ENCODE assay signal across 22 cellular contexts in the genomic region with DNA sequence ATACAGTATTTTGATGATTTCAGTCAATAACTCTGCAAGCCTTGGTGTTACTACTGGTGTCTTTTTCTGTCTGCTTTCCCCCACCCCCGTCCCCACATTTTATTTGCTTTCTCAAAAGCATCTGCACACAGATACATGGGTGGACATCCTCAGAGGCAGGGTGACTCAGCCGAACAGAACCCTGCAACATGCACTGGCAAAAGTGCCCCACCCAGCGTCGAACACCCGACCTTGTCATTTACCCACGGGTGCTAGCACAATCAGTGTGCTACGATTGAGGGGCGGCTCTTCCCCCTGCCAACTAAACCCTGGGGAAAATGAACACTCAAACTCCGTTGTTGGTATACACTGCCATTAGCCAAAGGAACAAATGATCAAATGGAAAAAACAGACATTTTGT.
A peak's percentile ranks its signal among the peaks of the same experiment; 100 is the strongest.
DNase-seq lines count a peak whose midpoint lies in the region; ATAC-seq lines count a peak whose summit lies in the region.
"Had no signal": no experiment of that assay in that cellular context is flagged by ENCODE, and none has a peak within 500 bp of the region (broad histone marks: within the 10 kb centered on the region; RNA-seq: fewer than 3 reads in every experiment).

No MANE protein-coding gene starts in this region.

- peak overlapping the region in 9 of 11 experiments; percentile 84 to 93 (median 89); a peak in 16 of 22 replicates for H3K27ac ChIP-seq in BLaER1 treated with 17β-estradiol and CSF1 and Interleukin-3, amounts not matched to agents 10 nM and 100 nM
- no peak overlapping the region for H3K27ac ChIP-seq in GM23248
- no peak overlapping the region for H3K27ac ChIP-seq in mesenchymal stem cell (ENCODE audit: low read length, poor library complexity, severe bottlenecking)
- H3K27ac ChIP-seq: adrenal gland, body of pancreas, stomach, vagina had no signal

- intact Hi-C loops in dendritic cell treated with granulocyte-macrophage colony-stimulating factor and Interleukin-4, amounts not matched to agents 40 ng/mL and 50 ng/mL, for 4 days (cut with micrococcal nuclease), result loop anchor here (5.0 kb wide), 2 partner anchors 76 to 214 kb away; no protein-coding TSS in a partner anchor
- intact Hi-C loops in sciatic nerve (cut with DNase I), result no loop called here

- H2AFZ ChIP-seq in GM23248 (no peak overlapping the region), mesenchymal stem cell (ENCODE audit: low read depth, low read length) (no peak overlapping the region)

- H3K27me3 Mint-ChIP-seq in dendritic cell treated with granulocyte-macrophage colony-stimulating factor and Interleukin-4, amounts not matched to agents 40 ng/mL and 50 ng/mL, for 4 days, result no peaks in the 10 kb centered on the region

- WGBS in GM23248 (ENCODE audit: low coverage in 1 of 2, low lambda C conversion rate in 2 of 2, missing lambda C conversion rate in 2 of 2), 2 experiments, result 78 to 79% methylated on average over 9 of the region's 9 CpGs
- WGBS in mesenchymal stem cell, result 42% methylated on average over 8 of the region's 9 CpGs

- H3K36me3 ChIP-seq in BLaER1 treated with 17β-estradiol and CSF1 and Interleukin-3, amounts not matched to agents 10 nM and 100 nM, result peaks cover 0 to 28% (median 10%) of the 10 kb centered on the region in 11 experiments; a peak in 11 of 22 replicates
- peaks cover 13% of the 10 kb centered on the region; the same call in 1 of the 2 replicates for H3K36me3 ChIP-seq in GM23248 (ENCODE audit: low read depth)
- peaks cover 15 to 40% of the 10 kb centered on the region in 2 experiments for H3K36me3 ChIP-seq in mesenchymal stem cell (ENCODE audit: control insufficient read depth in 1 of 2, insufficient read depth in 2 of 2, low read depth in 1 of 2, low read length in 2 of 2)
- H3K36me3 ChIP-seq: adrenal gland, vagina had no signal

- H3K9ac ChIP-seq in BLaER1 treated with 17β-estradiol and CSF1 and Interleukin-3, amounts not matched to agents 10 nM and 100 nM, result 0 out of 22 replicates have a peak overlapping the region, but pooled peaks of 4 of the 11 experiments have one; percentile 3 to 27 (median 16)
- no peak overlapping the region for H3K9ac ChIP-seq in GM23248
- H3K9ac ChIP-seq in mesenchymal stem cell (ENCODE audit: low read length), result no peak overlapping the region

- H3K27ac Mint-ChIP-seq in dendritic cell treated with granulocyte-macrophage colony-stimulating factor and Interleukin-4, amounts not matched to agents 40 ng/mL and 50 ng/mL, for 4 days, result peak overlapping the region; percentile 85
- H3K27ac Mint-ChIP-seq: activated T-helper 1 cell treated with anti-CD3 and anti-CD28 coated beads, Interleukin-12 subunit alpha, Interleukin-12 subunit beta, Interleukin-2, Interleukin-4 antibody, amounts not matched to agents 30 ng/mL and 10 ng/mL and 1 ng/mL, durations not matched to agents 14 hours and 24 hours and 36 hours; mesothelial cell of epicardium had no signal

- no peak overlapping the region for H3K4me3 ChIP-seq in BLaER1 treated with 17β-estradiol and CSF1 and Interleukin-3, amounts not matched to agents 10 nM and 100 nM
- H3K4me3 ChIP-seq in GM23248 (no peak overlapping the region), mesenchymal stem cell (ENCODE audit: insufficient read depth in 1 of 2, low read depth in 1 of 2, low read length in 2 of 2) (no peak overlapping the region)
- H3K4me3 ChIP-seq: adrenal gland, body of pancreas, stomach, vagina had no signal

- peak overlapping the region; percentile 52 for H4K91ac ChIP-seq in mesenchymal stem cell (ENCODE audit: low read length)

- H3K4me1 Mint-ChIP-seq in dendritic cell treated with granulocyte-macrophage colony-stimulating factor and Interleukin-4, amounts not matched to agents 40 ng/mL and 50 ng/mL, for 4 days (ENCODE audit: low read depth), result peaks cover 39% of the 10 kb centered on the region
- H3K4me1 Mint-ChIP-seq: mesothelial cell of epicardium had no signal

- no peak overlapping the region for H3K14ac ChIP-seq in mesenchymal stem cell (ENCODE audit: low read length in 2 of 2)

- no peak overlapping the region for H2BK120ac ChIP-seq in mesenchymal stem cell (ENCODE audit: low read depth, low read length)

- peaks cover 47% of the 10 kb centered on the region for H3K36me3 Mint-ChIP-seq in dendritic cell treated with granulocyte-macrophage colony-stimulating factor and Interleukin-4, amounts not matched to agents 40 ng/mL and 50 ng/mL, for 4 days (ENCODE audit: low read depth)

- H4K8ac ChIP-seq in mesenchymal stem cell (ENCODE audit: low read length), result peak overlapping the region; percentile 45

- no peaks in the 10 kb centered on the region for H3K27me3 ChIP-seq in BLaER1 treated with 17β-estradiol and CSF1 and Interleukin-3, amounts not matched to agents 10 nM and 100 nM
- H3K27me3 ChIP-seq in GM23248 (replicated peaks; ENCODE audit: insufficient read depth), result no peaks in the 10 kb centered on the region
- no peaks in the 10 kb centered on the region for H3K27me3 ChIP-seq in mesenchymal stem cell (ENCODE audit: control insufficient read depth in 1 of 2, insufficient read depth in 1 of 2, low read length in 2 of 2)
- H3K27me3 ChIP-seq: adrenal gland, body of pancreas, stomach, vagina had no signal

- H2BK12ac ChIP-seq in mesenchymal stem cell (ENCODE audit: low read length in 2 of 2), result peak overlapping the region in 1 of 2 experiments; percentile 29

- no peaks in the 10 kb centered on the region for H4K20me1 ChIP-seq in BLaER1 treated with 17β-estradiol and CSF1 and Interleukin-3, amounts not matched to agents 10 nM and 100 nM
- no peaks in the 10 kb centered on the region for H4K20me1 ChIP-seq in GM23248 (ENCODE audit: insufficient read depth)

- no peak overlapping the region for H3K4ac ChIP-seq in mesenchymal stem cell (ENCODE audit: low read depth in 1 of 2, low read length in 2 of 2)

- H3K4me2 ChIP-seq in BLaER1 treated with 17β-estradiol and CSF1 and Interleukin-3, amounts not matched to agents 10 nM and 100 nM, result peak overlapping the region in 9 of 11 experiments; percentile 49 to 88 (median 77); a peak in 17 of 22 replicates
- no peak overlapping the region for H3K4me2 ChIP-seq in GM23248 (ENCODE audit: unreplicated experiment)
- H3K4me2 ChIP-seq in mesenchymal stem cell (ENCODE audit: low read length, poor library complexity, severe bottlenecking), result no peak overlapping the region

- H3K23ac ChIP-seq in mesenchymal stem cell (ENCODE audit: low read length in 2 of 2), result no peak overlapping the region

- no peaks in the 10 kb centered on the region for H3K79me2 ChIP-seq in GM23248 (ENCODE audit: insufficient read depth)

- no peak for ATAC-seq in GM18907 (IDR thresholded peaks at IDR 0.05; ENCODE audit: unreplicated experiment)
- no peak for ATAC-seq in sciatic nerve
- no peak for ATAC-seq in HG03139 (IDR thresholded peaks at IDR 0.05; ENCODE audit: unreplicated experiment)
- ATAC-seq: body of pancreas, left ventricle myocardium superior had no signal

- H2BK15ac ChIP-seq in mesenchymal stem cell (ENCODE audit: low read depth, poor library complexity, severe bottlenecking), result no peak overlapping the region

- H3K79me1 ChIP-seq in mesenchymal stem cell (replicated peaks; ENCODE audit: low read length, poor library complexity, severe bottlenecking), result peaks cover 35% of the 10 kb centered on the region

- H3K18ac ChIP-seq in mesenchymal stem cell (ENCODE audit: low read depth in 1 of 2, low read length in 2 of 2), result peak overlapping the region in 1 of 2 experiments; percentile 37

- no peaks in the 10 kb centered on the region for H3K9me2 ChIP-seq in GM23248 (ENCODE audit: insufficient read depth)

- H3K4me3 Mint-ChIP-seq in dendritic cell treated with granulocyte-macrophage colony-stimulating factor and Interleukin-4, amounts not matched to agents 40 ng/mL and 50 ng/mL, for 4 days, result no peak overlapping the region
- H3K4me3 Mint-ChIP-seq: activated T-helper 1 cell treated with anti-CD3 and anti-CD28 coated beads, Interleukin-12 subunit alpha, Interleukin-12 subunit beta, Interleukin-2, Interleukin-4 antibody, amounts not matched to agents 30 ng/mL and 10 ng/mL and 1 ng/mL, durations not matched to agents 14 hours and 24 hours and 36 hours; mesothelial cell of epicardium had no signal

- peaks cover 19 to 66% (median 54%) of the 10 kb centered on the region in 10 experiments for H3K4me1 ChIP-seq in BLaER1 treated with 17β-estradiol and CSF1 and Interleukin-3, amounts not matched to agents 10 nM and 100 nM
- peaks cover 4% of the 10 kb centered on the region for H3K4me1 ChIP-seq in GM23248 (ENCODE audit: insufficient read depth)
- H3K4me1 ChIP-seq in mesenchymal stem cell (ENCODE audit: control insufficient read depth, insufficient read depth, low read depth, low read length), result peaks cover 2% of the 10 kb centered on the region
- H3K4me1 ChIP-seq: adrenal gland, body of pancreas had no signal

- no peaks in the 10 kb centered on the region for H3F3A ChIP-seq in GM23248 (ENCODE audit: insufficient read depth)

- peaks cover 13% of the 10 kb centered on the region for H3K9me3 Mint-ChIP-seq in dendritic cell treated with granulocyte-macrophage colony-stimulating factor and Interleukin-4, amounts not matched to agents 40 ng/mL and 50 ng/mL, for 4 days

- in situ Hi-C loops in GM23248 (cut with MboI), result no loop called here

- no peak overlapping the region for H2BK5ac ChIP-seq in mesenchymal stem cell (ENCODE audit: low read depth, low read length, poor library complexity, severe bottlenecking)

- no peak overlapping the region for H2AK5ac ChIP-seq in mesenchymal stem cell (ENCODE audit: low read length, severe bottlenecking)

- peaks cover 21 to 29% (median 24%) of the 10 kb centered on the region in 11 experiments for H3K9me3 ChIP-seq in BLaER1 treated with 17β-estradiol and CSF1 and Interleukin-3, amounts not matched to agents 10 nM and 100 nM (replicated peaks in 1 of 11)
- H3K9me3 ChIP-seq in GM23248 (ENCODE audit: low read depth) (no peaks in the 10 kb centered on the region), mesenchymal stem cell (ENCODE audit: control insufficient read depth, low read length) (peaks cover 22% of the 10 kb centered on the region)
- H3K9me3 ChIP-seq: adrenal gland, body of pancreas, vagina had no signal

- peak; percentile 27 for DNase-seq in GM23248
- peak; percentile 49 for DNase-seq in mesenchymal stem cell
- no peak for DNase-seq in sciatic nerve (ENCODE audit: low spot score)
- DNase-seq: activated naive CD4-positive, alpha-beta T cell treated with Interleukin-2 at 50 U/mL for 16 hours; body of pancreas; Caco-2; cerebellar nuclear complex; DMS53; left ventricle myocardium superior; NCI-H1105; NCI-H187; stimulated activated CD4-positive, alpha-beta T cell treated with anti-CD3 and anti-CD28 coated beads, Interleukin-4, amount 100 ng/mL, for 1 hour; stomach; T-helper 2 cell had no signal

Comparison
In these comparisons a context has a peak if more than half of its experiments do, and no peak if none do; other contexts are left out.
1. H3K27ac ChIP-seq: peak in BLaER1 treated with 17β-estradiol and CSF1 and Interleukin-3, amounts not matched to agents 10 nM and 100 nM (9 of 11); none in GM23248 (single experiment) and mesenchymal stem cell (single experiment).
2. H3K4me2 ChIP-seq: peak in BLaER1 treated with 17β-estradiol and CSF1 and Interleukin-3, amounts not matched to agents 10 nM and 100 nM (9 of 11); none in GM23248 (single experiment) and mesenchymal stem cell (single experiment).